Comparison of ENCODE assay signal across 8 cellular contexts in the genomic region with DNA sequence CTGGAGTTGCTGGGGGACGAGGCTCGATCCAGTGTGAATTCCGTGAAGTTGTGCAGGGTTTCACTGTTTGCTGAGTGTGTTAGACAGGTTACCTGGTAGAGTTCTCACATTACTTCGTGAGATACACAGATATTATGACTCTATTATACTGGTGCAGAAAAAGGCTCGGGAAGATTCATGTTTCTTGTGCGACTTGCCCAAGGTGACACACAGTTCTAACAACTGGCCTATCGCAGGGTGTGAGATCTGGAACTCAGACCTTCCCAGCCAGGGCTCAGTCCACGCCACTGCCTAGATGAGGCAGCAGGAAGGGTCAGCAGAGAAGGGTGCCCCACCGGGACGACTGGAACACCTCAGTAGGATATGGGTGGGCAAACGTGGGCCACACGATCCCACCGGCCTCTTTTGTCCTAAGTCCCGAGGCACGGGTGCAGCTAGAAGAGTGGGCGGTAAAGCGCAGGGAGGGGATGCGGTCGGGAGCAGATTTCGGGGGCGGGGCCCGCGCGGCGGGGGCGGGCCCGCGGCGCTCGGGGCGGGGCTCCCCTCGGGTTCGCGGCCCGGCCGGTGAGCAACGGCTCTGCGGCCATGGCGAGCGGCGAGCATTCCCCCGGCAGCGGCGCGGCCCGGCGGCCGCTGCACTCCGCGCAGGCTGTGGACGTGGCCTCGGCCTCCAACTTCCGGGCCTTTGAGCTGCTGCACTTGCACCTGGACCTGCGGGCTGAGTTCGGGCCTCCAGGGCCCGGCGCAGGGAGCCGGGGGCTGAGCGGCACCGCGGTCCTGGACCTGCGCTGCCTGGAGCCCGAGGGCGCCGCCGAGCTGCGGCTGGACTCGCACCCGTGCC. TPM values are rescaled to one million over a fixed set of nuclear protein-coding genes. Genes with fewer than 3 reads are reported as not detected.
A peak's percentile ranks its signal among the peaks of the same experiment; 100 is the strongest.
DNase-seq lines count a peak whose midpoint lies in the region; ATAC-seq and TF ChIP-seq lines count a peak whose summit lies in the region.

Gene RNPEP (plus strand): TSS at position 567 of the 841 bp plus-strand sequence. CDS start 19 bp downstream, at position 586.

- TF ChIP-seq CTCF in GM13976 (IDR thresholded peaks at IDR 0.05; ENCODE audit: borderline replicate concordance, control extremely low read depth, extremely low read depth, insufficient read depth, missing control alignments) (no peak), lower leg skin (IDR thresholded peaks at IDR 0.05) (no peak)

- peak; percentile 72 for ATAC-seq in HG02870 (IDR thresholded peaks at IDR 0.05; ENCODE audit: unreplicated experiment)

- in situ Hi-C loops in GM13976 (cut with MboI; ENCODE audit: low sequenced_read_pairs, unreplicated experiment): no loop called here

- DNase-seq in A172 (ENCODE audit: low spot score) (peak; percentile 40), GM13976 (ENCODE audit: low spot score) (peak; percentile 93), NCI-H2171 (lab: John Stamatoyannopoulos, UW) (peak; percentile 55), dermis microvascular lymphatic vessel endothelial cell (ENCODE audit: low read depth in 2 of 2) (peak; percentile 11 to 61), lower leg skin (ENCODE audit: low spot score in 2 of 2) (peak; percentile 63 to 92)
- DNase-seq in activated CD4-positive, alpha-beta T cell treated with anti-CD3 and anti-CD28 coated beads, Interleukin-2, amount 50 U/mL, for 24 hours (ENCODE audit: low read depth in 1 of 2, low spot score in 1 of 2): peak; percentile 31 to 51
- peak; percentile 56 to 61 for DNase-seq in stimulated activated CD4-positive, alpha-beta T cell treated with anti-CD3 and anti-CD28 coated beads, Interleukin-4, amount 100 ng/mL, for 48 hours (ENCODE audit: low read depth in 2 of 2)

- H3K4me3 ChIP-seq in lower leg skin (ENCODE audit: low read depth, poor library complexity, severe bottlenecking): peak within 1 kb of the TSS; percentile 94

- 6 to 14% methylated on average over 10 to 52 of the region's 69 CpGs for WGBS in lower leg skin, 2 donors

- intact Hi-C loops in lower leg skin (cut with DNase I; ENCODE audit: low total_unique reads): no loop called here

- no peak for TF ChIP-seq POLR2A in lower leg skin (IDR thresholded peaks at IDR 0.05)

RNA-seq across cellular contexts. Expression of gene RNPEP, which starts in this region (rescaled TPM):
- total RNA-seq in A172 (2014; rRNA removed; shearing (Covaris generic)): 112 and 125 TPM in 2 replicates
- total RNA-seq in dermis microvascular lymphatic vessel endothelial cell (37.7 and 41.8 TPM in 2 replicates), lower leg skin (100 to 1,000 TPM in 1 of 4 donors, 10 to 100 TPM in 3; 46.2 to 111 (median 85.3) TPM)

Comparison
In these comparisons a context has a peak if more than half of its experiments do, and no peak if none do; other contexts are left out.
1. Peak in every context shown above with its lines: DNase-seq, ATAC-seq and H3K4me3 ChIP-seq.
2. DNase-seq: peak in every context shown above with its lines; median percentile 93 in GM13976; 78 in lower leg skin; 58 in stimulated activated CD4-positive, alpha-beta T cell treated with anti-CD3 and anti-CD28 coated beads, Interleukin-4, amount 100 ng/mL, for 48 hours; 55 in NCI-H2171; 41 in activated CD4-positive, alpha-beta T cell treated with anti-CD3 and anti-CD28 coated beads, Interleukin-2, amount 50 U/mL, for 24 hours; 40 in A172; 36 in dermis microvascular lymphatic vessel endothelial cell.